17 cellular contexts compared by ENCODE assay signal in the genomic region with DNA sequence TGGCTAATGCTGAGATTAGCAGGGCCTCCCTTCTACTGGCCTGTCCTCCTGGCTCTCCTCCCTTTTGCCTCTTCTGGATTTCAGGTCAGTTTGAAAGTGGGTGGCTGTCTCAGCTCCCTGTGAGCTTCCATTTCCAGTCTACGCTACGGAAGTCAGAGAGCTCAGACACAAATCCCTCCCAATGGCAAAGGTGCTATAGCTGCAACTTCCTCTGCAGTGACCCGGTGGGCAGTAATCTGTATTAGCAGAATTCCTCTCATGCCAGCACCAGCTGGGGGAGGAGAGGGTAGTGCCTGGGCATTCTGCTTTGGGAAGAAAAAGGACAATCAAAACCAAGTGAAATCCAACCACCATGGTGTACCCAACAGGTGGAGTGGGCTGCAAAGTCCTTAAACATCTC.
DNase-seq lines count a peak whose midpoint lies in the region; ATAC-seq, FAIRE-seq and TF ChIP-seq lines count a peak whose summit lies in the region.
"Had no signal": no experiment of that assay in that cellular context is flagged by ENCODE, and none has a peak within 500 bp of the region (broad histone marks: within the 10 kb centered on the region; RNA-seq: fewer than 3 reads in every experiment).

No MANE protein-coding gene starts in this region.

- peak overlapping the region; percentile 43; the same call in 2 of the 3 replicates for H3K4me2 ChIP-seq in A549
- H3K4me2 ChIP-seq in Karpas-422 (ENCODE audit: low read depth, low read length, poor library complexity, severe bottlenecking) = no peak overlapping the region
- H3K4me2 ChIP-seq in GM23338 = no peak overlapping the region

- intact Hi-C loops in sciatic nerve (cut with DNase I) (no loop called here), uterus (cut with DNase I; ENCODE audit: low total_unique reads) (no loop called here)

- no peak overlapping the region for H2AFZ ChIP-seq in Karpas-422 (ENCODE audit: low read length)
- no peak overlapping the region for H2AFZ ChIP-seq in GM23338

- CTCF ChIA-PET in A549 (lab: Yijun Ruan, JAX) = interaction anchor here (1.0 to 1.3 kb wide), 4 partner anchors 22 to 450 kb away, joined by 3 read pairs; no protein-coding TSS in a partner anchor

- ATAC-seq in A549 (no peak), sciatic nerve (no peak), GM23338 (no peak), HG02885 (IDR thresholded peaks at IDR 0.05; ENCODE audit: poor library complexity, unreplicated experiment) (no peak)
- ATAC-seq: GM12878 had no signal

- no peak for TF ChIP-seq POLR2A in A549 (IDR thresholded peaks at IDR 0.05; ENCODE audit: low read length)
- TF ChIP-seq POLR2A in uterus (IDR thresholded peaks at IDR 0.05) = no peak

- H3K27me3 Mint-ChIP-seq in GM23338 (ENCODE audit: insufficient read depth, low read depth, poor library complexity) = peaks cover 12% of the 10 kb centered on the region

- peaks cover 18% of the 10 kb centered on the region for H3K4me1 Mint-ChIP-seq in GM23338

- H3K27ac ChIP-seq in A549 (peak overlapping the region in 1 of 2 experiments; percentile 71; a peak in 3 of 6 replicates), Karpas-422 (ENCODE audit: low read length) (peak overlapping the region; percentile 91; the same call in 1 of the 2 replicates), epithelial cell of prostate (peak overlapping the region; percentile 75), uterus (no peak overlapping the region), GM23338 (ENCODE audit: low read depth) (no peak overlapping the region)

- H3K9me3 ChIP-seq in A549 (no peaks in the 10 kb centered on the region), Karpas-422 (ENCODE audit: low read length) (no peaks in the 10 kb centered on the region), uterus (no peaks in the 10 kb centered on the region)

- H4K20me1 ChIP-seq in Karpas-422 (ENCODE audit: insufficient read depth, low read depth, low read length) (no peaks in the 10 kb centered on the region), GM23338 (replicated peaks; ENCODE audit: insufficient read depth) (0 out of 2 replicates have a peak, but pooled peaks cover 5% of the 10 kb centered on the region)

- peaks cover 96% of the 10 kb centered on the region for H3K79me2 ChIP-seq in Karpas-422 (ENCODE audit: low read length)
- H3K79me2 ChIP-seq in GM23338 (replicated peaks; ENCODE audit: insufficient read depth) = peaks cover 21% of the 10 kb centered on the region

- no peaks in the 10 kb centered on the region for H3K9me3 Mint-ChIP-seq in GM23338
- H3K9me3 Mint-ChIP-seq: CD4-positive, alpha-beta T cell had no signal

- POLR2A ChIA-PET in A549 (lab: Yijun Ruan, JAX) = no interaction called here

- H3K9me2 ChIP-seq in Karpas-422 (replicated peaks; ENCODE audit: insufficient read depth, low read length) (no peaks in the 10 kb centered on the region), GM23338 (ENCODE audit: insufficient read depth) (peaks cover 4% of the 10 kb centered on the region; the same call in 1 of the 2 replicates)

- DNase-seq in A549 (ENCODE audit: low read depth in 1 of 2, low spot score in 1 of 2) (no peak), Karpas-422 (no peak), epithelial cell of prostate (ENCODE audit: low read depth, low spot score) (no peak), retinal pigment epithelial cell (ENCODE audit: low read depth) (peak; percentile 55), sciatic nerve (ENCODE audit: low spot score) (no peak), uterus (no peak), GM23338 (ENCODE audit: low spot score) (no peak)
- DNase-seq: AML-193; CD4-positive, alpha-beta T cell; DMS79; NCI-H1694; NCI-H2107; NK-92 treated with Interleukin-12 subunit alpha and Interleukin-12 subunit beta, amount 100 ng/mL, for 24 hours; OCI-M1 had no signal

- H3K4me1 ChIP-seq in A549 (peaks cover 24% of the 10 kb centered on the region), Karpas-422 (ENCODE audit: low read length) (peaks cover 63% of the 10 kb centered on the region), uterus (peaks cover 0 to 4% of the 10 kb centered on the region in 2 donors), GM23338 (ENCODE audit: insufficient read depth) (0 out of 2 replicates have a peak, but pooled peaks cover 3% of the 10 kb centered on the region)

- no peak overlapping the region for H3K4me3 Mint-ChIP-seq in GM23338
- H3K4me3 Mint-ChIP-seq: CD4-positive, alpha-beta T cell had no signal

- peaks cover 35% of the 10 kb centered on the region for H3K36me3 Mint-ChIP-seq in GM23338 (ENCODE audit: low read depth)

- no peak overlapping the region for H3K4me3 ChIP-seq in A549
- H3K4me3 ChIP-seq in Karpas-422 (ENCODE audit: low read length) = no peak overlapping the region
- peak overlapping the region; percentile 13 for H3K4me3 ChIP-seq in retinal pigment epithelial cell (ENCODE audit: low read length)
- no peak overlapping the region for H3K4me3 ChIP-seq in uterus
- no peak overlapping the region for H3K4me3 ChIP-seq in GM23338
- H3K4me3 ChIP-seq: GM12878 had no signal

- TF ChIP-seq CTCF in A549 (IDR thresholded peaks at IDR 0.05) (no peak), retinal pigment epithelial cell (conservative IDR thresholded peaks at IDR 0.05; ENCODE audit: low read depth, low read length) (no peak), uterus (IDR thresholded peaks at IDR 0.05) (no peak), GM23338 (conservative IDR thresholded peaks at IDR 0.05; ENCODE audit: low read depth in 2 of 2) (no peak)

- TF ChIP-seq EP300 in A549 (IDR thresholded peaks at IDR 0.05) = no peak

- no peak for FAIRE-seq in A549 (lab: Jason Lieb, UNC)
- FAIRE-seq: GM12878, GM18507 had no signal

- WGBS in A549 (ENCODE audit: missing lambda C conversion rate) = 81% methylated on average over 3 of the region's 3 CpGs

- no peaks in the 10 kb centered on the region for H3F3A ChIP-seq in GM23338 (replicated peaks; ENCODE audit: low read depth)

- no peak overlapping the region for H3K27ac Mint-ChIP-seq in GM23338
- H3K27ac Mint-ChIP-seq: CD4-positive, alpha-beta T cell had no signal

- no peak overlapping the region for H3K9ac ChIP-seq in Karpas-422 (ENCODE audit: low read length)

- no peaks in the 10 kb centered on the region for H3K27me3 ChIP-seq in Karpas-422 (ENCODE audit: low read length)
- H3K27me3 ChIP-seq in uterus = no peaks in the 10 kb centered on the region
- H3K27me3 ChIP-seq in GM23338 (ENCODE audit: insufficient read depth) = no peaks in the 10 kb centered on the region

- H3K36me3 ChIP-seq in Karpas-422 (ENCODE audit: insufficient read depth, low read length) = peaks cover 53% of the 10 kb centered on the region
- H3K36me3 ChIP-seq in uterus = no peaks in the 10 kb centered on the region
- H3K36me3 ChIP-seq in GM23338 (ENCODE audit: insufficient read depth) = peaks cover 13% of the 10 kb centered on the region; the same call in 1 of the 2 replicates

- TF ChIP-seq RAD21 in A549 (conservative IDR thresholded peaks at IDR 0.05 in 1 of 2, IDR thresholded peaks at IDR 0.05 in 1 of 2) = no peak

TF ChIP-seq in A549, 52 proteins besides CTCF, POLR2A, EP300 and RAD21:
- TF ChIP-seq MAFK (IDR thresholded peaks at IDR 0.05; ENCODE audit: partially characterized antibody) (no peak), KDM5A (IDR thresholded peaks at IDR 0.05) (no peak), KDM1A (IDR thresholded peaks at IDR 0.05; ENCODE audit: low read depth) (no peak), BHLHE40 (IDR thresholded peaks at IDR 0.05; ENCODE audit: low read depth, low read length) (no peak), RARB (CRISPR knock-in tag; IDR thresholded peaks at IDR 0.05) (no peak), NFE2L2 (conservative IDR thresholded peaks at IDR 0.05; ENCODE audit: low read length) (no peak), RCOR1 (IDR thresholded peaks at IDR 0.05; ENCODE audit: low read depth, low read length) (no peak), CBX8 (IDR thresholded peaks at IDR 0.05) (no peak)
- TF ChIP-seq, protein P1, sequence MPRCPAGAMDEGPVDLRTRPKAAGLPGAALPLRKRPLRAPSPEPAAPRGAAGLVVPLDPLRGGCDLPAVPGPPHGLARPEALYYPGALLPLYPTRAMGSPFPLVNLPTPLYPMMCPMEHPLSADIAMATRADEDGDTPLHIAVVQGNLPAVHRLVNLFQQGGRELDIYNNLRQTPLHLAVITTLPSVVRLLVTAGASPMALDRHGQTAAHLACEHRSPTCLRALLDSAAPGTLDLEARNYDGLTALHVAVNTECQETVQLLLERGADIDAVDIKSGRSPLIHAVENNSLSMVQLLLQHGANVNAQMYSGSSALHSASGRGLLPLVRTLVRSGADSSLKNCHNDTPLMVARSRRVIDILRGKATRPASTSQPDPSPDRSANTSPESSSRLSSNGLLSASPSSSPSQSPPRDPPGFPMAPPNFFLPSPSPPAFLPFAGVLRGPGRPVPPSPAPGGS (IDR thresholded peaks at IDR 0.05) = no peak

TF ChIP-seq in GM23338, 12 proteins besides CTCF, POLR2A, EP300 and RAD21 (continues in another document):
- TF ChIP-seq, protein P2, sequence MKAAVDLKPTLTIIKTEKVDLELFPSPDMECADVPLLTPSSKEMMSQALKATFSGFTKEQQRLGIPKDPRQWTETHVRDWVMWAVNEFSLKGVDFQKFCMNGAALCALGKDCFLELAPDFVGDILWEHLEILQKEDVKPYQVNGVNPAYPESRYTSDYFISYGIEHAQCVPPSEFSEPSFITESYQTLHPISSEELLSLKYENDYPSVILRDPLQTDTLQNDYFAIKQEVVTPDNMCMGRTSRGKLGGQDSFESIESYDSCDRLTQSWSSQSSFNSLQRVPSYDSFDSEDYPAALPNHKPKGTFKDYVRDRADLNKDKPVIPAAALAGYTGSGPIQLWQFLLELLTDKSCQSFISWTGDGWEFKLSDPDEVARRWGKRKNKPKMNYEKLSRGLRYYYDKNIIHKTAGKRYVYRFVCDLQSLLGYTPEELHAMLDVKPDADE (IDR thresholded peaks at IDR 0.05) = no peak
- TF ChIP-seq STAT1 (IDR thresholded peaks at IDR 0.05; ENCODE audit: unreplicated experiment) (no peak), EZH2phosphoT487 (IDR thresholded peaks at IDR 0.05; ENCODE audit: unreplicated experiment) (no peak), EZH2 (IDR thresholded peaks at IDR 0.05; ENCODE audit: low read depth, unreplicated experiment) (no peak), JUNB (IDR thresholded peaks at IDR 0.05; ENCODE audit: unreplicated experiment) (no peak), ZNF331 (CRISPR knock-in tag; IDR thresholded peaks at IDR 0.05; ENCODE audit: low read depth) (no peak)

Comparison
In these comparisons a context has a peak if more than half of its experiments do, and no peak if none do; other contexts are left out.
1. H3K27ac ChIP-seq: peak in Karpas-422 (single experiment) and epithelial cell of prostate (single experiment); none in uterus (0 of 2) and GM23338 (single experiment).